ENCODE assay signal across 19 cellular contexts in the genomic region with DNA sequence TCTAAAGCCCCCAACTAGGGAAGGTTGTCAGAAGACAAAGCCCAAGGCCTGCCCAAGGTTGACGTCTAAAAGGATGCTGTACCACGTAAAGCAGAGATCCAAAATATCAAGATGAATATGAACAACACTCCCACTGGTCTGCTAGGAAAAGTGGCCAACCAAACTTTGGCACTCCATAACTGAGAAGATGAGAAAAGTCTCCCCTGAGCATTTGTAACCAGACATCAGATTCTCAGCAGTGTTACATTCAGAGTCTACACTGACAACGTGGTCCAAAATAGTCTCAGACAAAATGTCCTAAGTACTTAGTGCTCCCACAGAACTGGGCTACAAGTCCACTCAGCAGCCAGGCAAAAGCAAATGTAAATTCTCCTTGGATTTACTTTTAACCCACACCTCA.
"Had no signal": no experiment of that assay in that cellular context is flagged by ENCODE, and none has a peak within 500 bp of the region (broad histone marks: within the 10 kb centered on the region; RNA-seq: fewer than 3 reads in every experiment).

No MANE protein-coding gene starts in this region.

- ATAC-seq: activated T-cell treated with anti-CD3 and anti-CD28 coated beads, Interleukin-2, amount 50 U/mL, for 4 hours; body of pancreas; stimulated activated naive CD8-positive, alpha-beta T cell treated with anti-CD3 and anti-CD28 coated beads, Interleukin-15, Interleukin-2, amounts not matched to agents 100 U/mL and 50 U/mL, for 24 hours had no signal

- H3K36me3 ChIP-seq: cardiac muscle cell, sigmoid colon, transverse colon had no signal

- H3K9me3 ChIP-seq: body of pancreas, sigmoid colon had no signal

- H3K4me1 ChIP-seq: body of pancreas, parathyroid adenoma had no signal

- H3K9me3 Mint-ChIP-seq: memory B cell had no signal

- H3K27ac Mint-ChIP-seq: activated naive CD8-positive, alpha-beta T cell; activated T-helper 2 cell treated with anti-CD3 and anti-CD28 coated beads, Interferon-gamma antibody, Interleukin-2, Interleukin-4, amounts not matched to agents 10 μg/mL and 5 μg/mL and 100 μg/mL, durations not matched to agents 14 hours and 24 hours and 36 hours; memory B cell had no signal

- H3K4me1 Mint-ChIP-seq: memory B cell had no signal

- H3K27me3 ChIP-seq: body of pancreas, cardiac muscle cell, hepatocyte, sigmoid colon, transverse colon had no signal

- H3K4me3 Mint-ChIP-seq: activated naive CD8-positive, alpha-beta T cell; activated T-cell treated with anti-CD3 and anti-CD28 coated beads, Interleukin-2, amount 50 U/mL, for 4 hours; memory B cell had no signal

- DNase-seq: activated CD4-positive, alpha-beta T cell treated with anti-CD3 and anti-CD28 coated beads for 1 hour; activated CD8-positive, alpha-beta memory T cell treated with anti-CD3 and anti-CD28 coated beads, Interleukin-2, amount 50 U/mL, for 48 hours; activated naive CD4-positive, alpha-beta T cell; activated T-cell treated with anti-CD3 and anti-CD28 coated beads, Interleukin-2, amount 50 U/mL, for 4 hours; foreskin melanocyte; nucleus accumbens; sigmoid colon; stimulated activated CD4-positive, alpha-beta T cell treated with anti-CD3 and anti-CD28 coated beads, Interleukin-4, amount 100 ng/mL, for 1 hour; stimulated activated naive CD8-positive, alpha-beta T cell treated with anti-CD3 and anti-CD28 coated beads, Interleukin-15, Interleukin-2, amounts not matched to agents 100 U/mL and 50 U/mL, for 24 hours; substantia nigra; T-helper 1 cell; transverse colon had no signal

- H3K27me3 Mint-ChIP-seq: activated naive CD8-positive, alpha-beta T cell; memory B cell had no signal

- H3K27ac ChIP-seq: body of pancreas, cardiac muscle cell, hepatocyte, parathyroid adenoma, transverse colon had no signal

- H3K4me3 ChIP-seq: body of pancreas, cardiac muscle cell, hepatocyte, sigmoid colon, transverse colon had no signal
